ENCODE assay signal across 1 cellular context in the genomic region with DNA sequence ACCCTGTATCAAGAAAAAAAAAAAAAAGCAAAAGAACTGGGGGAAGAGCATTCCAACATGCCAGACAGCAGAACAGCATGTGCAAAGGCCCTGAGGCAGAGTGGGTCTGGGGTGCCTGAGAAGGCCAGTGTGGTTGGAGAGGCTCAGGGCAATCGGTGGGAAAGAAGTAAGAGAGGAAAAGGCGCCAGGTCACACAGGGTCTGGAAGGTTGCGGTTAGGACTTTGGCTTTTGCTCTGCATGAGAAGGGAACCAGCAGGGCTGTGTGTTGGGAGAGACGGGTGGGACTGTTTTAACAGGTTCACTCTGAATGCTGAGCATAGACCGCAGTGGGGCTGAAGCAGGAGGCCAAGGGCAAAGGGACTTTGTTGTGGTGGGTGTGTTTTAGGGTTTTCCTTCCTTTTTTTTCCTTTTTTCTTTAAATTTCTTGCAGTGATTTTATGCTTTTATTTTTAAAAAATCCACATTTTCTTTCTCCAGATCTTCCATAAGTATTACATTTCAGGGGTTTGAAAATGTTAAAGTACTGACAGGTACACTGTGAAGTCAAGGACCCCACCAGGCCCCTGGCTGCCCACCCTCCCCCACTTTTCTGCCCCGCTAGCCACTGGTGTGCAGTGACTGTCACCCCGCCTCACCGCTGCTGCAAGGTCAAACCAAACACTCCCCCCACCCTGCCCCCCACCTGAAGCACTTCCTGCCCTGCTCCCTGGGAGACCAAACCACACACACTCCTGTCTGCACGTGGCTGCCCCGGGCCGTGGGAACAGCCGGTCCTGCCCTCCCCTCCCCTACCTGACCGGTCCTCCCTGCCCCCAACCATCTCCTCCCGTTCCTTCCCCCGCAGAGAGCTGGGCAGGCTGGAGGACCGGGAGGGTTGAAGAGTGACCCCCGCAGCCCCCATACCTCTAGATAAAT.
TF ChIP-seq lines count a peak whose summit lies in the region.

No MANE protein-coding gene starts in this region.

TF ChIP-seq in GM12878, 131 proteins besides CTCF, POLR2A, EP300 and RAD21 (continued from another document):
- TF ChIP-seq, protein P1, sequence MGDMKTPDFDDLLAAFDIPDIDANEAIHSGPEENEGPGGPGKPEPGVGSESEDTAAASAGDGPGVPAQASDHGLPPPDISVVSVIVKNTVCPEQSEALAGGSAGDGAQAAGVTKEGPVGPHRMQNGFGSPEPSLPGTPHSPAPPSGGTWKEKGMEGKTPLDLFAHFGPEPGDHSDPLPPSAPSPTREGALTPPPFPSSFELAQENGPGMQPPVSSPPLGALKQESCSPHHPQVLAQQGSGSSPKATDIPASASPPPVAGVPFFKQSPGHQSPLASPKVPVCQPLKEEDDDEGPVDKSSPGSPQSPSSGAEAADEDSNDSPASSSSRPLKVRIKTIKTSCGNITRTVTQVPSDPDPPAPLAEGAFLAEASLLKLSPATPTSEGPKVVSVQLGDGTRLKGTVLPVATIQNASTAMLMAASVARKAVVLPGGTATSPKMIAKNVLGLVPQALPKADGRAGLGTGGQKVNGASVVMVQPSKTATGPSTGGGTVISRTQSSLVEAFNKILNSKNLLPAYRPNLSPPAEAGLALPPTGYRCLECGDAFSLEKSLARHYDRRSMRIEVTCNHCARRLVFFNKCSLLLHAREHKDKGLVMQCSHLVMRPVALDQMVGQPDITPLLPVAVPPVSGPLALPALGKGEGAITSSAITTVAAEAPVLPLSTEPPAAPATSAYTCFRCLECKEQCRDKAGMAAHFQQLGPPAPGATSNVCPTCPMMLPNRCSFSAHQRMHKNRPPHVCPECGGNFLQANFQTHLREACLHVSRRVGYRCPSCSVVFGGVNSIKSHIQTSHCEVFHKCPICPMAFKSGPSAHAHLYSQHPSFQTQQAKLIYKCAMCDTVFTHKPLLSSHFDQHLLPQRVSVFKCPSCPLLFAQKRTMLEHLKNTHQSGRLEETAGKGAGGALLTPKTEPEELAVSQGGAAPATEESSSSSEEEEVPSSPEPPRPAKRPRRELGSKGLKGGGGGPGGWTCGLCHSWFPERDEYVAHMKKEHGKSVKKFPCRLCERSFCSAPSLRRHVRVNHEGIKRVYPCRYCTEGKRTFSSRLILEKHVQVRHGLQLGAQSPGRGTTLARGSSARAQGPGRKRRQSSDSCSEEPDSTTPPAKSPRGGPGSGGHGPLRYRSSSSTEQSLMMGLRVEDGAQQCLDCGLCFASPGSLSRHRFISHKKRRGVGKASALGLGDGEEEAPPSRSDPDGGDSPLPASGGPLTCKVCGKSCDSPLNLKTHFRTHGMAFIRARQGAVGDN (IDR thresholded peaks at IDR 0.05) = 0 out of 2 replicates have a peak, but pooled peaks have one; percentile 50
- peak; percentile 68 for TF ChIP-seq NBN (IDR thresholded peaks at IDR 0.05)
- no peak for TF ChIP-seq WRNIP1 (IDR thresholded peaks at IDR 0.05; ENCODE audit: borderline replicate concordance, low read depth, low read length)
- 0 out of 2 replicates have a peak, but pooled peaks have one; percentile 9 for TF ChIP-seq TBL1XR1 (IDR thresholded peaks at IDR 0.05; ENCODE audit: low read depth, low read length)
- peak; percentile 89 for TF ChIP-seq RUNX3 (IDR thresholded peaks at IDR 0.05; ENCODE audit: low read length)
- TF ChIP-seq, protein P2, sequence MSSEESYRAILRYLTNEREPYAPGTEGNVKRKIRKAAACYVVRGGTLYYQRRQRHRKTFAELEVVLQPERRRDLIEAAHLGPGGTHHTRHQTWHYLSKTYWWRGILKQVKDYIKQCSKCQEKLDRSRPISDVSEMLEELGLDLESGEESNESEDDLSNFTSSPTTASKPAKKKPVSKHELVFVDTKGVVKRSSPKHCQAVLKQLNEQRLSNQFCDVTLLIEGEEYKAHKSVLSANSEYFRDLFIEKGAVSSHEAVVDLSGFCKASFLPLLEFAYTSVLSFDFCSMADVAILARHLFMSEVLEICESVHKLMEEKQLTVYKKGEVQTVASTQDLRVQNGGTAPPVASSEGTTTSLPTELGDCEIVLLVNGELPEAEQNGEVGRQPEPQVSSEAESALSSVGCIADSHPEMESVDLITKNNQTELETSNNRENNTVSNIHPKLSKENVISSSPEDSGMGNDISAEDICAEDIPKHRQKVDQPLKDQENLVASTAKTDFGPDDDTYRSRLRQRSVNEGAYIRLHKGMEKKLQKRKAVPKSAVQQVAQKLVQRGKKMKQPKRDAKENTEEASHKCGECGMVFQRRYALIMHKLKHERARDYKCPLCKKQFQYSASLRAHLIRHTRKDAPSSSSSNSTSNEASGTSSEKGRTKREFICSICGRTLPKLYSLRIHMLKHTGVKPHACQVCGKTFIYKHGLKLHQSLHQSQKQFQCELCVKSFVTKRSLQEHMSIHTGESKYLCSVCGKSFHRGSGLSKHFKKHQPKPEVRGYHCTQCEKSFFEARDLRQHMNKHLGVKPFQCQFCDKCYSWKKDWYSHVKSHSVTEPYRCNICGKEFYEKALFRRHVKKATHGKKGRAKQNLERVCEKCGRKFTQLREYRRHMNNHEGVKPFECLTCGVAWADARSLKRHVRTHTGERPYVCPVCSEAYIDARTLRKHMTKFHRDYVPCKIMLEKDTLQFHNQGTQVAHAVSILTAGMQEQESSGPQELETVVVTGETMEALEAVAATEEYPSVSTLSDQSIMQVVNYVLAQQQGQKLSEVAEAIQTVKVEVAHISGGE (CRISPR knock-in tag; IDR thresholded peaks at IDR 0.05) = peak; percentile 50; the same call in 1 of the 2 replicates
- peak; percentile 67; the same call in 1 of the 2 replicates for TF ChIP-seq ESRRA (IDR thresholded peaks at IDR 0.05; ENCODE audit: low read length)
- TF ChIP-seq IKZF2 (IDR thresholded peaks at IDR 0.05) = peak; percentile 54 to 76
- peak; percentile 23; the same call in 1 of the 2 replicates for TF ChIP-seq MTA2 (IDR thresholded peaks at IDR 0.05; ENCODE audit: low read depth)
- TF ChIP-seq, protein P3, sequence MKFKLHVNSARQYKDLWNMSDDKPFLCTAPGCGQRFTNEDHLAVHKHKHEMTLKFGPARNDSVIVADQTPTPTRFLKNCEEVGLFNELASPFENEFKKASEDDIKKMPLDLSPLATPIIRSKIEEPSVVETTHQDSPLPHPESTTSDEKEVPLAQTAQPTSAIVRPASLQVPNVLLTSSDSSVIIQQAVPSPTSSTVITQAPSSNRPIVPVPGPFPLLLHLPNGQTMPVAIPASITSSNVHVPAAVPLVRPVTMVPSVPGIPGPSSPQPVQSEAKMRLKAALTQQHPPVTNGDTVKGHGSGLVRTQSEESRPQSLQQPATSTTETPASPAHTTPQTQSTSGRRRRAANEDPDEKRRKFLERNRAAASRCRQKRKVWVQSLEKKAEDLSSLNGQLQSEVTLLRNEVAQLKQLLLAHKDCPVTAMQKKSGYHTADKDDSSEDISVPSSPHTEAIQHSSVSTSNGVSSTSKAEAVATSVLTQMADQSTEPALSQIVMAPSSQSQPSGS (IDR thresholded peaks at IDR 0.05; ENCODE audit: low read length) = peak; percentile 37; the same call in 1 of the 2 replicates
- peak; percentile 38; the same call in 1 of the 2 replicates for TF ChIP-seq NR2C1 (IDR thresholded peaks at IDR 0.05)
